In the genomic region with DNA sequence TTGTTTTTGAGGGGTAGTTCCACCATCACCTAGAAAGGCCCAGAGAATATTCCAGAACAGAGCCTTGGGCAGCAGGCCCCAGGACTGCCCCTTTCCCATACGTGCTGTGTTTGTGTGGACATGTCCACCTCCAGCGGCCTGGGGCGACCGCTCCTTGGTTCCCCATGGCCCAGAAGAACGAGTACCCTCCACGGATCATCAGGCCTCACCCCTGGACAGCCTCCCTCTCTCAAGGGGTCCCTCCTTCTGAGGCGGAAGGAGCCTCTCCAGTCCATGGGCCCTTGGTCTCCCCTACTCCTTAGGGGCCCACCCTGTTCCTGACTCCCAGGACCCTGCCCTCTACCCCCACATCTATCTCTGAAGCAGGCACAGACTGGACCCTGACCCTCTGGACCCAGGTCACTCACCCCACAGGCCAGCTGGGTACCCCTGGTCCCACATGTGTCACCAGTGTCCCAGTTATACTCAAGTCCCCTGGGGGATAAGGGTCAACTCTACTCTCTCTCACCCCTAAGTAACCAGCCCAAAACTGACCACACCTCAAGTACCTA, we compare ENCODE assay signal across 23 cellular contexts. TPM values are rescaled to one million over a fixed set of nuclear protein-coding genes. Genes with fewer than 3 reads are reported as not detected.
"Had no signal": no experiment of that assay in that cellular context is flagged by ENCODE, and none has a peak within 500 bp of the region (broad histone marks: within the 10 kb centered on the region; RNA-seq: fewer than 3 reads in every experiment).

No MANE protein-coding gene starts in this region.

- H3K9me3 Mint-ChIP-seq: dendritic cell treated with granulocyte-macrophage colony-stimulating factor and Interleukin-4, amounts not matched to agents 40 ng/mL and 50 ng/mL, for 4 days; effector memory CD8-positive, alpha-beta T cell; naive thymus-derived CD8-positive, alpha-beta T cell; stimulated activated effector memory CD8-positive, alpha-beta T cell treated with anti-CD3 and anti-CD28 coated beads, Interleukin-12 subunit alpha, Interleukin-12 subunit beta, amount 100 ng/mL, for 72 hours had no signal

- H3K36me3 Mint-ChIP-seq: naive thymus-derived CD8-positive, alpha-beta T cell; stimulated activated effector memory CD8-positive, alpha-beta T cell treated with anti-CD3 and anti-CD28 coated beads, Interleukin-12 subunit alpha, Interleukin-12 subunit beta, amount 100 ng/mL, for 72 hours had no signal

- H3K4me1 ChIP-seq: esophagus squamous epithelium, gastroesophageal sphincter, right atrium auricular region, stomach had no signal

- H3K4me3 ChIP-seq: esophagus squamous epithelium, gastroesophageal sphincter, ovary, right atrium auricular region, stomach, thoracic aorta, transverse colon had no signal

- H3K4me3 Mint-ChIP-seq: dendritic cell treated with granulocyte-macrophage colony-stimulating factor and Interleukin-4, amounts not matched to agents 40 ng/mL and 50 ng/mL, for 4 days; effector memory CD8-positive, alpha-beta T cell; naive thymus-derived CD8-positive, alpha-beta T cell; stimulated activated effector memory CD8-positive, alpha-beta T cell treated with anti-CD3 and anti-CD28 coated beads, Interleukin-12 subunit alpha, Interleukin-12 subunit beta, amount 100 ng/mL, for 72 hours had no signal

- H3K9me3 ChIP-seq: esophagus squamous epithelium, gastroesophageal sphincter, ovary, right atrium auricular region, stomach, thoracic aorta, transverse colon had no signal

- DNase-seq: effector memory CD8-positive, alpha-beta T cell; esophagus squamous epithelium; foreskin fibroblast; glutamatergic neuron; islet precursor cell; mammary epithelial cell; naive thymus-derived CD8-positive, alpha-beta T cell; nucleus accumbens; ovary; small intestine; stimulated activated CD4-positive, alpha-beta T cell treated with anti-CD3 and anti-CD28 coated beads, Interleukin-2, amount 100 ng/mL, for 48 hours; stomach; substantia nigra; transverse colon had no signal

- H3K27me3 ChIP-seq: ovary, right atrium auricular region, transverse colon had no signal

- H3K36me3 ChIP-seq: esophagus squamous epithelium, gastroesophageal sphincter, ovary, right atrium auricular region, stomach, thoracic aorta, transverse colon had no signal

- H3K27ac ChIP-seq: esophagus squamous epithelium, gastroesophageal sphincter, ovary, right atrium auricular region, stomach, thoracic aorta, transverse colon had no signal

- H3K27ac Mint-ChIP-seq: dendritic cell treated with granulocyte-macrophage colony-stimulating factor and Interleukin-4, amounts not matched to agents 40 ng/mL and 50 ng/mL, for 4 days; effector memory CD8-positive, alpha-beta T cell; naive thymus-derived CD8-positive, alpha-beta T cell; stimulated activated effector memory CD8-positive, alpha-beta T cell treated with anti-CD3 and anti-CD28 coated beads, Interleukin-12 subunit alpha, Interleukin-12 subunit beta, amount 100 ng/mL, for 72 hours had no signal

- ATAC-seq: effector memory CD8-positive, alpha-beta T cell; gastroesophageal sphincter; left lobe of liver; naive thymus-derived CD8-positive, alpha-beta T cell; stimulated activated effector memory CD8-positive, alpha-beta T cell treated with anti-CD3 and anti-CD28 coated beads, Interleukin-12 subunit alpha, Interleukin-12 subunit beta, amount 100 ng/mL, for 72 hours had no signal

RNA-seq across cellular contexts. Expression of a gene that starts 32.6 kb away (rescaled TPM):
- total RNA-seq: epithelial cell of proximal tubule, lower leg skin, mammary epithelial cell, mesenteric fat pad had no signal
